1 cellular context compared by ENCODE assay signal in the genomic region with DNA sequence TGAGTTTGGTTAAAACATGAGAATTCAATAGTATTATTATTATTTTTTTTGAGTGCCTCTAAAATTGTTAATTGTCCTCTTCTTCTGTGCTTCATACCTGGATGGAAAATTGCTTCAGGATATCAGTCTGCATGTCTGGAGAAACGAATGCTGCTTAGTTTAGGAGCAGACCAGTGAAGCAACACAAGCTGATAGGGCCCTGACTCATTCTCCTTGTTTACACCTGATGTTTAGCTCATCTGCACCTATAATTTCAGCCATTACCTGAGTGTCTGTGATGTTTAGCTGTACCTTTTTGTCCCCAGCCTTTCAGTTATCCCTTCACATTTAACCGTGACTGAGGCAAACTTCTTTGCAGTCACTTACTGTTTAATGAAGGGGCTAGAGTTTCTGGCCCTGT.
TF ChIP-seq lines count a peak whose summit lies in the region.

No MANE protein-coding gene starts in this region.

TF ChIP-seq in GM23338, 12 proteins besides CTCF, POLR2A, EP300 and RAD21:
- TF ChIP-seq, protein P1, sequence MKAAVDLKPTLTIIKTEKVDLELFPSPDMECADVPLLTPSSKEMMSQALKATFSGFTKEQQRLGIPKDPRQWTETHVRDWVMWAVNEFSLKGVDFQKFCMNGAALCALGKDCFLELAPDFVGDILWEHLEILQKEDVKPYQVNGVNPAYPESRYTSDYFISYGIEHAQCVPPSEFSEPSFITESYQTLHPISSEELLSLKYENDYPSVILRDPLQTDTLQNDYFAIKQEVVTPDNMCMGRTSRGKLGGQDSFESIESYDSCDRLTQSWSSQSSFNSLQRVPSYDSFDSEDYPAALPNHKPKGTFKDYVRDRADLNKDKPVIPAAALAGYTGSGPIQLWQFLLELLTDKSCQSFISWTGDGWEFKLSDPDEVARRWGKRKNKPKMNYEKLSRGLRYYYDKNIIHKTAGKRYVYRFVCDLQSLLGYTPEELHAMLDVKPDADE (IDR thresholded peaks at IDR 0.05) = no peak
- TF ChIP-seq, protein P2, sequence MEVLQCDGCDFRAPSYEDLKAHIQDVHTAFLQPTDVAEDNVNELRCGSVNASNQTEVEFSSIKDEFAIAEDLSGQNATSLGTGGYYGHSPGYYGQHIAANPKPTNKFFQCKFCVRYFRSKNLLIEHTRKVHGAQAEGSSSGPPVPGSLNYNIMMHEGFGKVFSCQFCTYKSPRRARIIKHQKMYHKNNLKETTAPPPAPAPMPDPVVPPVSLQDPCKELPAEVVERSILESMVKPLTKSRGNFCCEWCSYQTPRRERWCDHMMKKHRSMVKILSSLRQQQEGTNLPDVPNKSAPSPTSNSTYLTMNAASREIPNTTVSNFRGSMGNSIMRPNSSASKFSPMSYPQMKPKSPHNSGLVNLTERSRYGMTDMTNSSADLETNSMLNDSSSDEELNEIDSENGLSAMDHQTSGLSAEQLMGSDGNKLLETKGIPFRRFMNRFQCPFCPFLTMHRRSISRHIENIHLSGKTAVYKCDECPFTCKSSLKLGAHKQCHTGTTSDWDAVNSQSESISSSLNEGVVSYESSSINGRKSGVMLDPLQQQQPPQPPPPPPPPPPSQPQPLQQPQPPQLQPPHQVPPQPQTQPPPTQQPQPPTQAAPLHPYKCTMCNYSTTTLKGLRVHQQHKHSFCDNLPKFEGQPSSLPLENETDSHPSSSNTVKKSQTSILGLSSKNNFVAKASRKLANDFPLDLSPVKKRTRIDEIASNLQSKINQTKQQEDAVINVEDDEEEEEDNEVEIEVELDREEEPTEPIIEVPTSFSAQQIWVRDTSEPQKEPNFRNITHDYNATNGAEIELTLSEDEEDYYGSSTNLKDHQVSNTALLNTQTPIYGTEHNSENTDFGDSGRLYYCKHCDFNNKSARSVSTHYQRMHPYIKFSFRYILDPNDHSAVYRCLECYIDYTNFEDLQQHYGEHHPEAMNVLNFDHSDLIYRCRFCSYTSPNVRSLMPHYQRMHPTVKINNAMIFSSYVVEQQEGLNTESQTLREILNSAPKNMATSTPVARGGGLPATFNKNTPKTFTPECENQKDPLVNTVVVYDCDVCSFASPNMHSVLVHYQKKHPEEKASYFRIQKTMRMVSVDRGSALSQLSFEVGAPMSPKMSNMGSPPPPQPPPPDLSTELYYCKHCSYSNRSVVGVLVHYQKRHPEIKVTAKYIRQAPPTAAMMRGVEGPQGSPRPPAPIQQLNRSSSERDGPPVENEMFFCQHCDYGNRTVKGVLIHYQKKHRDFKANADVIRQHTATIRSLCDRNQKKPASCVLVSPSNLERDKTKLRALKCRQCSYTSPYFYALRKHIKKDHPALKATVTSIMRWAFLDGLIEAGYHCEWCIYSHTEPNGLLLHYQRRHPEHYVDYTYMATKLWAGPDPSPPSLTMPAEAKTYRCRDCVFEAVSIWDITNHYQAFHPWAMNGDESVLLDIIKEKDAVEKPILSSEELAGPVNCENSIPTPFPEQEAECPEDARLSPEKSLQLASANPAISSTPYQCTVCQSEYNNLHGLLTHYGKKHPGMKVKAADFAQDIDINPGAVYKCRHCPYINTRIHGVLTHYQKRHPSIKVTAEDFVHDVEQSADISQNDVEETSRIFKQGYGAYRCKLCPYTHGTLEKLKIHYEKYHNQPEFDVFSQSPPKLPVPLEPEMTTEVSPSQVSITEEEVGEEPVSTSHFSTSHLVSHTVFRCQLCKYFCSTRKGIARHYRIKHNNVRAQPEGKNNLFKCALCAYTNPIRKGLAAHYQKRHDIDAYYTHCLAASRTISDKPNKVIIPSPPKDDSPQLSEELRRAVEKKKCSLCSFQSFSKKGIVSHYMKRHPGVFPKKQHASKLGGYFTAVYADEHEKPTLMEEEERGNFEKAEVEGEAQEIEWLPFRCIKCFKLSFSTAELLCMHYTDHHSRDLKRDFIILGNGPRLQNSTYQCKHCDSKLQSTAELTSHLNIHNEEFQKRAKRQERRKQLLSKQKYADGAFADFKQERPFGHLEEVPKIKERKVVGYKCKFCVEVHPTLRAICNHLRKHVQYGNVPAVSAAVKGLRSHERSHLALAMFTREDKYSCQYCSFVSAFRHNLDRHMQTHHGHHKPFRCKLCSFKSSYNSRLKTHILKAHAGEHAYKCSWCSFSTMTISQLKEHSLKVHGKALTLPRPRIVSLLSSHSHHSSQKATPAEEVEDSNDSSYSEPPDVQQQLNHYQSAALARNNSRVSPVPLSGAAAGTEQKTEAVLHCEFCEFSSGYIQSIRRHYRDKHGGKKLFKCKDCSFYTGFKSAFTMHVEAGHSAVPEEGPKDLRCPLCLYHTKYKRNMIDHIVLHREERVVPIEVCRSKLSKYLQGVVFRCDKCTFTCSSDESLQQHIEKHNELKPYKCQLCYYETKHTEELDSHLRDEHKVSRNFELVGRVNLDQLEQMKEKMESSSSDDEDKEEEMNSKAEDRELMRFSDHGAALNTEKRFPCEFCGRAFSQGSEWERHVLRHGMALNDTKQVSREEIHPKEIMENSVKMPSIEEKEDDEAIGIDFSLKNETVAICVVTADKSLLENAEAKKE (CRISPR knock-in tag; IDR thresholded peaks at IDR 0.05) = no peak
- TF ChIP-seq NANOG (IDR thresholded peaks at IDR 0.05; ENCODE audit: borderline replicate concordance) (no peak), EZH2 (IDR thresholded peaks at IDR 0.05; ENCODE audit: low read depth, unreplicated experiment) (no peak), STAT1 (IDR thresholded peaks at IDR 0.05; ENCODE audit: unreplicated experiment) (no peak), ZNF114 (CRISPR knock-in tag; IDR thresholded peaks at IDR 0.05) (no peak), POLR2AphosphoS5 (IDR thresholded peaks at IDR 0.05; ENCODE audit: low read depth) (no peak), JUNB (IDR thresholded peaks at IDR 0.05; ENCODE audit: unreplicated experiment) (no peak)
